ENCODE assay signal across 7 cellular contexts in genomic region chr3:141370065-141370533, GRCh38. TPM values are rescaled to one million over a fixed set of nuclear protein-coding genes. Genes with fewer than 3 reads are reported as not detected.
DNase-seq lines count a peak whose midpoint lies in the region; ATAC-seq, FAIRE-seq and TF ChIP-seq lines count a peak whose summit lies in the region.

No MANE protein-coding gene starts in this region.

- DNase-seq in GM12892 (ENCODE audit: insufficient read length) (peak; percentile 39), HCT116 (ENCODE audit: low read depth, low spot score) (peak; percentile 91), M059J (ENCODE audit: low read depth) (peak; percentile 84), SW480 (ENCODE audit: low spot score) (peak; percentile 96), astrocyte of the hippocampus (ENCODE audit: low read depth, low spot score) (peak; percentile 88), iPS DF 6.9 (ENCODE audit: low read depth, low spot score) (peak; percentile 75), spleen (no peak)

- TF ChIP-seq POLR2A in GM12892 (IDR thresholded peaks at IDR 0.05; ENCODE audit: low read depth, low read length) (peak; percentile 58; the same call in 1 of the 2 replicates), HCT116 (IDR thresholded peaks at IDR 0.05; ENCODE audit: borderline replicate concordance, extremely low read depth, insufficient read depth, insufficient read length) (no peak), spleen (IDR thresholded peaks at IDR 0.05) (no peak)

- peaks cover 49 to 68% of the 10 kb centered on the region in 2 experiments for H3K4me1 ChIP-seq in HCT116 (ENCODE audit: control insufficient read depth in 1 of 2, insufficient read depth in 2 of 2, low read length in 2 of 2)
- peaks cover 4% of the 10 kb centered on the region; the same call in 1 of the 2 replicates for H3K4me1 ChIP-seq in iPS DF 6.9 (ENCODE audit: control insufficient read depth, insufficient read depth, low read length)
- H3K4me1 ChIP-seq in spleen: peaks cover 0 to 31% (median 11%) of the 10 kb centered on the region in 6 donors

- no TSS peak for BruUV-seq in HCT116 (replicated peaks; lab: Mats Ljungman, UMichigan)

- intact Hi-C loops in HCT116 (cut with micrococcal nuclease) (no loop called here), spleen (cut with DNase I; ENCODE audit: low total_unique reads) (no loop called here)

- peak; percentile 58 for ATAC-seq in HCT116

- H3K36me3 ChIP-seq in HCT116 (ENCODE audit: control insufficient read depth in 1 of 2, insufficient read depth in 2 of 2, low read length in 2 of 2) (no peaks in the 10 kb centered on the region), iPS DF 6.9 (ENCODE audit: control insufficient read depth, insufficient read depth, low read length) (no peaks in the 10 kb centered on the region), spleen (no peaks in the 10 kb centered on the region)

- peak overlapping the region; percentile 71 for H3K4me2 ChIP-seq in HCT116 (ENCODE audit: low read length)

- TF ChIP-seq CTCF in HCT116 (IDR thresholded peaks at IDR 0.05 in 2 of 3, conservative IDR thresholded peaks at IDR 0.05 in 1 of 3; ENCODE audit: borderline replicate concordance in 1 of 3, insufficient read depth in 1 of 3, low read depth in 2 of 3, low read length in 2 of 3) (peak; percentile 8 to 44 (median 29); a peak in 4 of 6 replicates), spleen (IDR thresholded peaks at IDR 0.05 in 8 of 11, conservative IDR thresholded peaks at IDR 0.05 in 3 of 11) (peak in 10 of 11 experiments; percentile 23 to 66 (median 53))

- H2AFZ ChIP-seq in HCT116 (ENCODE audit: low read depth, low read length, poor library complexity, severe bottlenecking): no peak overlapping the region

- POLR2A ChIA-PET in HCT116 (lab: Charles Lee): interaction anchor here (0.7 kb wide), 1 partner anchor 61 kb away, joined by 3 read pairs; no protein-coding TSS in a partner anchor

- peak overlapping the region; percentile 57 for H3K9ac ChIP-seq in HCT116 (ENCODE audit: low read length)

- TF ChIP-seq RAD21 in HCT116 (IDR thresholded peaks at IDR 0.05; ENCODE audit: low read depth): no peak

- H3K9me3 ChIP-seq in HCT116 (ENCODE audit: control insufficient read depth in 1 of 2, insufficient read depth in 1 of 2, low read depth in 1 of 2, low read length in 2 of 2) (no peaks in the 10 kb centered on the region), iPS DF 6.9 (ENCODE audit: control insufficient read depth, insufficient read depth, low read length) (no peaks in the 10 kb centered on the region), spleen (no peaks in the 10 kb centered on the region)

- no peak overlapping the region for H3K4me3 ChIP-seq in HCT116 (replicated peaks in 1 of 2; ENCODE audit: low read depth in 1 of 2, low read length in 2 of 2)
- no peak overlapping the region for H3K4me3 ChIP-seq in iPS DF 6.9 (ENCODE audit: low read length)
- H3K4me3 ChIP-seq in spleen: no peak overlapping the region

- CTCF ChIA-PET in HCT116 (lab: Charles Lee): interaction anchor here (0.9 kb wide), 1 partner anchor 188 kb away, joined by 3 read pairs; no protein-coding TSS in a partner anchor

- no peaks in the 10 kb centered on the region for H3K9me2 ChIP-seq in HCT116 (ENCODE audit: insufficient read depth)

- peak; percentile 82 for FAIRE-seq in GM12892 (lab: Jason Lieb, UNC)

- H3K27ac ChIP-seq in HCT116 (ENCODE audit: low read depth, low read length) (peak overlapping the region; percentile 5; the same call in 1 of the 2 replicates), iPS DF 6.9 (ENCODE audit: low read length) (no peak overlapping the region), spleen (peak overlapping the region in 4 of 8 donors; percentile 69 to 81 (median 78))

- H3K79me2 ChIP-seq in HCT116 (ENCODE audit: insufficient read depth, low read length): no peaks in the 10 kb centered on the region

- H4K20me1 ChIP-seq in HCT116 (ENCODE audit: insufficient read depth): no peaks in the 10 kb centered on the region

- RAD21 ChIA-PET in HCT116 (lab: Charles Lee; ENCODE audit: low non-redundant PET in 1 of 2, low total read pairs in 2 of 2, uncharacterized antibody in 2 of 2, unreplicated experiment in 2 of 2): no interaction called here

- WGBS in iPS DF 6.9 (ENCODE audit: insufficient coverage, insufficient read length): no CpG with 5 or more reads among the region's 2 CpGs
- 4 to 13% (median 8%) methylated on average over 2 of the region's 2 CpGs for WGBS in spleen, 5 donors

- no peaks in the 10 kb centered on the region for H3K27me3 ChIP-seq in HCT116 (ENCODE audit: insufficient read depth, low read length)
- H3K27me3 ChIP-seq in iPS DF 6.9 (ENCODE audit: control insufficient read depth, insufficient read depth, low read length): no peaks in the 10 kb centered on the region
- no peaks in the 10 kb centered on the region for H3K27me3 ChIP-seq in spleen (replicated peaks in 1 of 7)

TF ChIP-seq in HCT116, 20 proteins besides CTCF, POLR2A, EP300 and RAD21:
- no peak for TF ChIP-seq JUND (IDR thresholded peaks at IDR 0.05)
- TF ChIP-seq MAX (IDR thresholded peaks at IDR 0.05): peak; percentile 81
- TF ChIP-seq SRF (IDR thresholded peaks at IDR 0.05; ENCODE audit: low read depth): no peak
- TF ChIP-seq SP1 (IDR thresholded peaks at IDR 0.05; ENCODE audit: low read depth): peak; percentile 81
- TF ChIP-seq YY1 (IDR thresholded peaks at IDR 0.05; ENCODE audit: extremely low read depth, insufficient replicate concordance, low read depth, low read length): peak; percentile 75
- TF ChIP-seq POLR2AphosphoS5 (IDR thresholded peaks at IDR 0.05; ENCODE audit: low read depth, low read length): peak; percentile 34; the same call in 1 of the 2 replicates
- TF ChIP-seq TCF7L2 (IDR thresholded peaks at IDR 0.05; ENCODE audit: borderline replicate concordance, extremely low read depth, insufficient read depth, insufficient read length): no peak

RNA-seq across cellular contexts. Expression of gene ZBTB38, which starts 1.8 kb away (rescaled TPM):
- 101 TPM for polyA plus RNA-seq in GM12892 (2012; ENCODE audit: missing spikeins)
- 33.5 TPM for total RNA-seq in HCT116 (2021; ENCODE audit: unreplicated experiment)
- 11.1 and 15.2 TPM in 2 replicates for polyA plus RNA-seq in HCT116 (2012)
- 92.8 and 96.4 TPM in 2 replicates for total RNA-seq in M059J (2014; rRNA removed; shearing (Covaris generic))
- total RNA-seq in spleen: 100 to 1,000 TPM in 2 of 7 donors, 10 to 100 TPM in 5; 42.8 to 122 (median 73.7) TPM
- polyA plus RNA-seq in spleen: 1 to 10 TPM; 4.8 to 8.4 (median 5.6) TPM
